Comparison of ENCODE assay signal across 6 cellular contexts in genomic region chr9:137380171-137380570, GRCh38. TPM values are rescaled to one million over a fixed set of nuclear protein-coding genes. Genes with fewer than 3 reads are reported as not detected.
"Had no signal": no experiment of that assay in that cellular context is flagged by ENCODE, and none has a peak within 500 bp of the region (broad histone marks: within the 10 kb centered on the region; RNA-seq: fewer than 3 reads in every experiment).

No MANE protein-coding gene starts in this region.

- H3K27ac ChIP-seq: GM23248 had no signal

- DNase-seq: GM23248, GOT3, H9, HCEC 1CT, IMR-90 had no signal

- H3K9ac ChIP-seq: GM23248 had no signal

- H3K4me3 ChIP-seq: GM23248 had no signal

- H2AFZ ChIP-seq: GM23248 had no signal

RNA-seq across cellular contexts. Expression of gene NOXA1, which starts 43.0 kb away (rescaled TPM):
- total RNA-seq: H4, IMR-90 had no signal
